Comparison of ENCODE assay signal across 16 cellular contexts in the genomic region with DNA sequence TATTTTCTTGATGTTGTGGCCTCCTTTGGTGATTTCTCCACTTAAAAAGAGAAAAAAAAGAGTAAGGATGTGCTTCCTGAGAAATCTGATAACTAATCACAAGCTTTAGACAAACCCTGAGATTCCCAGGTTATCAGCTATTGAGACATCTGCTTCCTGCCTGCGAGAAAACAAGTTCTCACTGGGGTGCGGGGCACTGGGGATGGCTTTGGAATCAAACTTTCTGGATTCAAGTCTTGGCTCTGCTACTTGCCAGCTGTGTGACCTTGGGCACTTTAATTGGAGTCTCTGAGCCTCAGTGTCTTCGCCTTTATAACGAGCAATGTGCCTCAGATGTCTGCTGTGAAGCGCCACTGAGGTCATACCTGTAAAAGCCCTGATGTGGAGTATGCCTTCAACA.
DNase-seq lines count a peak whose midpoint lies in the region; ATAC-seq and TF ChIP-seq lines count a peak whose summit lies in the region.
"Had no signal": no experiment of that assay in that cellular context is flagged by ENCODE, and none has a peak within 500 bp of the region (broad histone marks: within the 10 kb centered on the region; RNA-seq: fewer than 3 reads in every experiment).

No MANE protein-coding gene starts in this region.

- peaks cover 28% of the 10 kb centered on the region for H3K4me1 Mint-ChIP-seq in endothelial cell (ENCODE audit: unreplicated experiment)

- H3K9ac ChIP-seq in SK-N-SH (no peak overlapping the region), mesendoderm (ENCODE audit: low read length) (no peak overlapping the region)

- H2BK15ac ChIP-seq in mesendoderm (replicated peaks; ENCODE audit: low read depth) = no peak overlapping the region

- H3K4me2 ChIP-seq in SK-N-SH = no peak overlapping the region
- H3K4me2 ChIP-seq in mesendoderm (ENCODE audit: low read length) = no peak overlapping the region

- H3K27me3 ChIP-seq in BE2C (no peaks in the 10 kb centered on the region), SK-N-SH (ENCODE audit: insufficient read depth) (no peaks in the 10 kb centered on the region), mesendoderm (ENCODE audit: insufficient read depth, low read length, poor library complexity) (no peaks in the 10 kb centered on the region)

- no peak overlapping the region for H3K4ac ChIP-seq in mesendoderm (ENCODE audit: low read depth, low read length)

- peak overlapping the region; percentile 9 for H3K4me3 Mint-ChIP-seq in endothelial cell (ENCODE audit: unreplicated experiment)
- H3K4me3 Mint-ChIP-seq: CD14-positive monocyte; CD8-positive, alpha-beta T cell; HFFc6; IgD-negative memory B cell had no signal

- H2AK5ac ChIP-seq in mesendoderm (ENCODE audit: low read length) = no peak overlapping the region

- no peak overlapping the region for H4K5ac ChIP-seq in mesendoderm (ENCODE audit: low read length)

- H3K79me1 ChIP-seq in mesendoderm (ENCODE audit: low read length) = no peaks in the 10 kb centered on the region

- no peaks in the 10 kb centered on the region for H4K20me1 ChIP-seq in SK-N-SH (ENCODE audit: insufficient read depth)

- H3K9me2 ChIP-seq in SK-N-SH = 0 out of 2 replicates have a peak, but pooled peaks cover 4% of the 10 kb centered on the region

- POLR2A ChIA-PET in SK-N-SH (lab: Yijun Ruan, JAX) = interaction anchor here (1.0 to 2.3 kb wide), 7 partner anchors 14 to 208 kb away, joined by 3 to 13 read pairs (median 9); a partner anchor contains a TSS

- CTCF ChIA-PET in SK-N-SH (lab: Yijun Ruan, JAX) = interaction anchor here (0.5 to 19.9 kb wide), 40 partner anchors 10 to 794 kb away, joined by 3 to 328 read pairs (median 4); a partner anchor contains a TSS

- H3K27me3 Mint-ChIP-seq in endothelial cell (ENCODE audit: unreplicated experiment) = peaks cover 4% of the 10 kb centered on the region

- no peaks in the 10 kb centered on the region for H3K79me2 ChIP-seq in SK-N-SH (ENCODE audit: insufficient read depth)
- no peaks in the 10 kb centered on the region for H3K79me2 ChIP-seq in mesendoderm (ENCODE audit: control insufficient read depth, insufficient read depth, low read length)

- TF ChIP-seq CTCF in BE2C (IDR thresholded peaks at IDR 0.05; ENCODE audit: low read depth, low read length) = no peak
- TF ChIP-seq CTCF in SK-N-SH (IDR thresholded peaks at IDR 0.05) = no peak
- no peak for TF ChIP-seq CTCF in endothelial cell (IDR thresholded peaks at IDR 0.05; ENCODE audit: unreplicated experiment)

- H3K56ac ChIP-seq in mesendoderm (ENCODE audit: low read length) = no peak overlapping the region

- H3K4me3 ChIP-seq in BE2C (ENCODE audit: low read depth, low read length) (no peak overlapping the region), SK-N-SH (ENCODE audit: low read depth in 2 of 2, low read length in 1 of 2) (no peak overlapping the region), mesendoderm (ENCODE audit: low read length) (no peak overlapping the region)

- TF ChIP-seq RAD21 in SK-N-SH (IDR thresholded peaks at IDR 0.05; ENCODE audit: low read length) = no peak

- no peaks in the 10 kb centered on the region for H3K9me3 ChIP-seq in BE2C
- H3K9me3 ChIP-seq in SK-N-SH = no peaks in the 10 kb centered on the region
- H3K9me3 ChIP-seq: Caco-2 had no signal

- H2BK5ac ChIP-seq in mesendoderm (ENCODE audit: low read length) = no peak overlapping the region

- no peaks in the 10 kb centered on the region for H3K36me3 Mint-ChIP-seq in endothelial cell (ENCODE audit: low read depth, unreplicated experiment)
- H3K36me3 Mint-ChIP-seq: CD14-positive monocyte; CD8-positive, alpha-beta T cell had no signal

- peak; percentile 16 for DNase-seq in BE2C
- peak; percentile 37 for DNase-seq in SK-N-SH
- DNase-seq in endothelial cell (ENCODE audit: low spot score) = no peak
- DNase-seq in mesendoderm = peak; percentile 78
- DNase-seq in activated CD4-positive, alpha-beta T cell treated with anti-CD3 and anti-CD28 coated beads, Interleukin-2, amount 50 U/mL, for 1 hour = no peak
- DNase-seq in activated T-cell treated with anti-CD3 and anti-CD28 coated beads, Interleukin-2, amount 50 U/mL, for 1 hour = no peak
- DNase-seq in nucleus accumbens (lab: John Stamatoyannopoulos, UW) = no peak
- DNase-seq: Caco-2; CD8-positive, alpha-beta T cell; DND-41; GF-D8; HCEC 1CT; HFFc6 had no signal

- no peak overlapping the region for H2AFZ ChIP-seq in SK-N-SH (ENCODE audit: low read depth)

- peaks cover 10% of the 10 kb centered on the region for H3F3A ChIP-seq in SK-N-SH (replicated peaks; ENCODE audit: insufficient read depth)

- H3K27ac ChIP-seq in SK-N-SH (ENCODE audit: low read depth in 2 of 2, low read length in 1 of 2) (peak overlapping the region in 1 of 2 experiments; percentile 96; a peak in 3 of 4 replicates), mesendoderm (ENCODE audit: low read depth, low read length) (no peak overlapping the region)

- WGBS in SK-N-SH (ENCODE audit: low lambda C conversion rate) = 84% methylated on average over 5 of the region's 5 CpGs
- WGBS in mesendoderm (ENCODE audit: extremely low coverage, insufficient coverage, low lambda C conversion rate) = no CpG with 5 or more reads among the region's 5 CpGs

- H3K4me1 ChIP-seq in BE2C = peaks cover 6% of the 10 kb centered on the region; the same call in 1 of the 2 replicates
- peaks cover 0 to 58% of the 10 kb centered on the region in 2 experiments; a peak in 2 of 4 replicates for H3K4me1 ChIP-seq in SK-N-SH (ENCODE audit: control insufficient read depth in 1 of 2, insufficient read depth in 2 of 2, low read depth in 1 of 2, low read length in 1 of 2)
- H3K4me1 ChIP-seq in mesendoderm (ENCODE audit: control insufficient read depth, low read depth, low read length) = peaks cover 4% of the 10 kb centered on the region

- no peak; a peak in 1 of 4 replicates for TF ChIP-seq EP300 in SK-N-SH (IDR thresholded peaks at IDR 0.05; ENCODE audit: borderline replicate concordance in 1 of 2, low read depth in 1 of 2, low read length in 1 of 2)

- H3K27ac Mint-ChIP-seq in endothelial cell (ENCODE audit: unreplicated experiment) = peak overlapping the region; percentile 91
- H3K27ac Mint-ChIP-seq: CD14-positive monocyte; CD8-positive, alpha-beta T cell; HFFc6 had no signal

- no peaks in the 10 kb centered on the region for H3K9me3 Mint-ChIP-seq in endothelial cell (ENCODE audit: unreplicated experiment)
- H3K9me3 Mint-ChIP-seq: CD14-positive monocyte; CD8-positive, alpha-beta T cell; HFFc6; IgD-negative memory B cell had no signal

- no peak overlapping the region for H4K8ac ChIP-seq in mesendoderm (ENCODE audit: low read depth, low read length)

- H2BK120ac ChIP-seq in mesendoderm (ENCODE audit: low read depth, low read length) = no peak overlapping the region

- no peaks in the 10 kb centered on the region for H3K36me3 ChIP-seq in BE2C
- H3K36me3 ChIP-seq in SK-N-SH (replicated peaks in 1 of 2; ENCODE audit: control insufficient read depth in 1 of 2, insufficient read depth in 2 of 2, low read length in 1 of 2) = no peaks in the 10 kb centered on the region
- no peaks in the 10 kb centered on the region for H3K36me3 ChIP-seq in mesendoderm (ENCODE audit: control insufficient read depth, insufficient read depth, low read length)

- no peak for ATAC-seq in HG03342 (IDR thresholded peaks at IDR 0.05; ENCODE audit: unreplicated experiment)
- ATAC-seq: CD8-positive, alpha-beta T cell had no signal

- no peak overlapping the region for H3K23ac ChIP-seq in mesendoderm (ENCODE audit: low read length)

- H3K18ac ChIP-seq in mesendoderm (ENCODE audit: low read length) = no peak overlapping the region

TF ChIP-seq in SK-N-SH, 30 proteins besides CTCF, POLR2A, EP300 and RAD21:
- TF ChIP-seq JUND (IDR thresholded peaks at IDR 0.05) (no peak), TAF1 (IDR thresholded peaks at IDR 0.05; ENCODE audit: borderline replicate concordance, low read depth, low read length) (no peak), SIN3A (IDR thresholded peaks at IDR 0.05; ENCODE audit: borderline replicate concordance, low read depth, low read length) (no peak), GABPA (IDR thresholded peaks at IDR 0.05; ENCODE audit: low read depth) (no peak), GATA2 (CRISPR knock-in tag; IDR thresholded peaks at IDR 0.05) (no peak)

Comparison
In these comparisons a context has a peak if more than half of its experiments do, and no peak if none do; other contexts are left out.
1. DNase-seq: peak in BE2C (single experiment), SK-N-SH (single experiment) and mesendoderm (single experiment); none in endothelial cell (single experiment), activated CD4-positive, alpha-beta T cell treated with anti-CD3 and anti-CD28 coated beads, Interleukin-2, amount 50 U/mL, for 1 hour (single experiment), activated T-cell treated with anti-CD3 and anti-CD28 coated beads, Interleukin-2, amount 50 U/mL, for 1 hour (single experiment) and nucleus accumbens (0 of 56).